In genomic region chr15:46526726-46527110, GRCh38 we compare ENCODE assay signal across 19 cellular contexts.
DNase-seq lines count a peak whose midpoint lies in the region; ATAC-seq and TF ChIP-seq lines count a peak whose summit lies in the region.
"Had no signal": no experiment of that assay in that cellular context is flagged by ENCODE, and none has a peak within 500 bp of the region (broad histone marks: within the 10 kb centered on the region; RNA-seq: fewer than 3 reads in every experiment).

No MANE protein-coding gene starts in this region.

- no peaks in the 10 kb centered on the region for H3K4me1 ChIP-seq in rectal smooth muscle tissue (ENCODE audit: control insufficient read depth, insufficient read depth, low read length)
- H3K4me1 ChIP-seq: BE2C, HAP-1 had no signal

- peak overlapping the region; percentile 71 for H3K27ac ChIP-seq in VCaP
- H3K27ac ChIP-seq in rectal smooth muscle tissue (ENCODE audit: low read depth, low read length): no peak overlapping the region
- no peak overlapping the region for H3K27ac ChIP-seq in brain microvascular endothelial cell
- H3K27ac ChIP-seq: GM23248 had no signal

- H3K27me3 ChIP-seq in rectal smooth muscle tissue (ENCODE audit: control insufficient read depth, insufficient read depth, low read length) (no peaks in the 10 kb centered on the region), brain microvascular endothelial cell (replicated peaks) (no peaks in the 10 kb centered on the region)
- H3K27me3 ChIP-seq: BE2C had no signal

- no peak for DNase-seq in left colon
- DNase-seq in brain microvascular endothelial cell: no peak
- no peak for DNase-seq in amniotic stem cell (lab: John Stamatoyannopoulos, UW)
- DNase-seq in inferior parietal cortex (ENCODE audit: extremely low spot score): no peak
- DNase-seq: ACHN; BE2C; C1 segment of cervical spinal cord; CD4-positive, CD25-positive, alpha-beta regulatory T cell; CD8-positive, alpha-beta memory T cell; COR-L47; DMS 273 treated with DMSO at 0.1 percent for 48 hours; DND-41; EL; GM23248 had no signal

- H3K4me3 ChIP-seq in rectal smooth muscle tissue (ENCODE audit: low read length) (peak overlapping the region; percentile 14), brain microvascular endothelial cell (ENCODE audit: low read depth, low read length) (no peak overlapping the region)
- H3K4me3 ChIP-seq: GM12878, GM23248, HAP-1 had no signal

- no peak overlapping the region for H3K9ac ChIP-seq in rectal smooth muscle tissue (ENCODE audit: low read length)
- H3K9ac ChIP-seq: GM23248 had no signal

- H3K36me3 ChIP-seq in rectal smooth muscle tissue (ENCODE audit: control insufficient read depth, insufficient read depth, low read length) (no peaks in the 10 kb centered on the region), brain microvascular endothelial cell (replicated peaks) (no peaks in the 10 kb centered on the region)
- H3K36me3 ChIP-seq: BE2C, HAP-1 had no signal

- TF ChIP-seq CTCF in VCaP (conservative IDR thresholded peaks at IDR 0.05): no peak
- no peak for TF ChIP-seq CTCF in brain microvascular endothelial cell (IDR thresholded peaks at IDR 0.05; ENCODE audit: low read depth, low read length, missing control alignments)

- ATAC-seq in left colon: peak; percentile 67
- ATAC-seq: GM12878, HepG2 had no signal

- in situ Hi-C loops in brain microvascular endothelial cell (cut with HindIII; ENCODE audit: low pct_ligation_motif_present, low sequenced_read_pairs): no loop called here

- intact Hi-C loops in left colon (cut with DNase I, micrococcal nuclease): no loop called here
